Comparison of ENCODE assay signal across 28 cellular contexts in the genomic region with DNA sequence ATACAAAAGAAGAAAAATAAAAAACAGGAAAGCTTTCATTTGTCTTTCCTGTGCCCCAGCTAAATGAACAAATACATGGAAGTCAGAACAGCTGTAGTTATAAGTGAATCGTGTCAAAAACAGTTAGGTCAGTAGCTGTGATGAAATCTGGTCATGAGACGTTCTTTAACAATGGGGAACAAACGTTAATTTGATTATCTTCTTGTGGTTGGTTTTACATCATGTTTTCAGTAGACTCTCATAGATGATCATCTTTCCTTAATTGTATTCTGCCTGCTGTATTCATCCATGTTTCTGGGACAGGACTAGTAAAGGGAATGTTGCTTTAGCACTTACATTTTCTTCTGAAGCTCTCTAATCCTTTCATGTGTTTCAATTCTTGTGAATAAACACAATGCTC.
DNase-seq lines count a peak whose midpoint lies in the region; FAIRE-seq and TF ChIP-seq lines count a peak whose summit lies in the region.
"Had no signal": no experiment of that assay in that cellular context is flagged by ENCODE, and none has a peak within 500 bp of the region (broad histone marks: within the 10 kb centered on the region; RNA-seq: fewer than 3 reads in every experiment).

No MANE protein-coding gene starts in this region.

- no peak for TF ChIP-seq POLR2A in endothelial cell of umbilical vein (IDR thresholded peaks at IDR 0.05; ENCODE audit: low read depth, low read length)
- TF ChIP-seq POLR2A in esophagus squamous epithelium (IDR thresholded peaks at IDR 0.05) = no peak
- no peak for TF ChIP-seq POLR2A in transverse colon (IDR thresholded peaks at IDR 0.05)

- peak; percentile 56 for FAIRE-seq in endothelial cell of umbilical vein (lab: Jason Lieb, UNC)
- FAIRE-seq: A204.1 had no signal

- H3K27me3 Mint-ChIP-seq in MCF 10A (ENCODE audit: insufficient read depth, unreplicated experiment) = no peaks in the 10 kb centered on the region
- H3K27me3 Mint-ChIP-seq: B cell; natural killer cell treated with Interleukin-12 subunit alpha and Interleukin-12 subunit beta and Interleukin-15 and Interleukin-18, amount 100 ng/mL, for 72 hours; stimulated activated naive CD8-positive, alpha-beta T cell treated with anti-CD3 and anti-CD28 coated beads, Interleukin-15, Interleukin-2, amounts not matched to agents 100 ng/mL and 50 ng/mL, for 24 hours had no signal

- no TSS peak for BruUV-seq in mammary epithelial cell (replicated peaks; lab: Mats Ljungman, UMichigan)
- no TSS peak for BruUV-seq in MCF 10A (replicated peaks; lab: Mats Ljungman, UMichigan)
- BruUV-seq in endothelial cell of umbilical vein (replicated peaks; lab: Mats Ljungman, UMichigan) = no TSS peak

- DNase-seq in mammary epithelial cell (peak; percentile 24), MCF 10A (ENCODE audit: unreplicated experiment) (no peak), SK-N-DZ (ENCODE audit: low spot score) (peak; percentile 30), endothelial cell of umbilical vein (ENCODE audit: low read depth, low spot score) (peak; percentile 36), esophagus squamous epithelium (lab: John Stamatoyannopoulos, UW) (no peak), COR-L47 (lab: John Stamatoyannopoulos, UW) (no peak), midbrain (lab: John Stamatoyannopoulos, UW) (no peak), transverse colon (no peak)
- DNase-seq: activated CD4-positive, alpha-beta T cell treated with anti-CD3 and anti-CD28 coated beads, Interleukin-2, amount 50 U/mL, for 1 hour; activated naive CD4-positive, alpha-beta T cell treated with Interleukin-2 at 50 U/mL for 16 hours; activated T-cell treated with anti-CD3 and anti-CD28 coated beads, Interleukin-2, amount 50 U/mL, for 48 hours; amniotic stem cell; cortex of kidney; DMS79; GF-D8; GOT3; left lung; NCI-H1105 treated with DMSO at 0.1 percent for 48 hours; NCI-H2029; NCI-H2227 treated with DMSO at 0.1 percent for 48 hours; NCI-H748 treated with DMSO at 0.1 percent for 48 hours; SW 1271; T-helper 9 cell had no signal

- H3K9me3 ChIP-seq in mammary epithelial cell (replicated peaks; ENCODE audit: insufficient read depth, low read length) = no peaks in the 10 kb centered on the region
- H3K9me3 ChIP-seq in endothelial cell of umbilical vein (replicated peaks; ENCODE audit: control insufficient read depth, insufficient read depth, low read length) = no peaks in the 10 kb centered on the region
- H3K9me3 ChIP-seq in esophagus squamous epithelium = no peaks in the 10 kb centered on the region
- no peaks in the 10 kb centered on the region for H3K9me3 ChIP-seq in transverse colon
- H3K9me3 ChIP-seq: left lung had no signal

- intact Hi-C loops in mammary epithelial cell (cut with micrococcal nuclease) = no loop called here
- intact Hi-C loops in MCF 10A (cut with micrococcal nuclease) = no loop called here
- intact Hi-C loops in endothelial cell of umbilical vein (cut with micrococcal nuclease) = no loop called here
- intact Hi-C loops in esophagus squamous epithelium (cut with DNase I) = no loop called here
- intact Hi-C loops in transverse colon (cut with DNase I; ENCODE audit: low total_unique reads) = no loop called here

- H4K20me1 ChIP-seq in mammary epithelial cell (ENCODE audit: insufficient read depth, low read length) (no peaks in the 10 kb centered on the region), endothelial cell of umbilical vein (replicated peaks; ENCODE audit: control insufficient read depth, extremely low read depth, insufficient read depth, low read length) (no peaks in the 10 kb centered on the region)

- H3K4me3 ChIP-seq in mammary epithelial cell (replicated peaks in 1 of 3; ENCODE audit: insufficient read depth in 1 of 3, low read depth in 2 of 3, low read length in 3 of 3) (no peak overlapping the region), endothelial cell of umbilical vein (replicated peaks in 1 of 3; ENCODE audit: insufficient read depth in 1 of 3, low read depth in 1 of 3, low read length in 3 of 3) (no peak overlapping the region), esophagus squamous epithelium (no peak overlapping the region), transverse colon (no peak overlapping the region)
- H3K4me3 ChIP-seq: left lung had no signal

- in situ Hi-C loops in mammary epithelial cell (cut with MboI; ENCODE audit: low sequenced_read_pairs in 2 of 2) (no loop called here), transverse colon (cut with MboI; ENCODE audit: low pct_ligation_motif_present in 1 of 4, low pct_unique_long_range_greater_than_20kb in 1 of 4, low sequenced_read_pairs in 3 of 4) (no loop called here)

- WGBS in mammary epithelial cell (ENCODE audit: low coverage, missing lambda C conversion rate) = 58% methylated on average over 3 of the region's 3 CpGs
- 31 to 48% methylated on average over 3 of the region's 3 CpGs for WGBS in esophagus squamous epithelium, 2 donors
- WGBS in transverse colon (ENCODE audit: low coverage in 1 of 2), 2 donors = 56 to 63% methylated on average over 3 of the region's 3 CpGs

- CTCF ChIA-PET in mammary epithelial cell (lab: Charles Lee; ENCODE audit: low non-redundant PET) = no interaction called here
- CTCF ChIA-PET in MCF 10A (lab: Yijun Ruan, JAX) = no interaction called here
- CTCF ChIA-PET in endothelial cell of umbilical vein (lab: Charles Lee) = no interaction called here

- H3K27me3 ChIP-seq in mammary epithelial cell (ENCODE audit: insufficient read depth, low read length) = no peaks in the 10 kb centered on the region
- H3K27me3 ChIP-seq in endothelial cell of umbilical vein (ENCODE audit: control insufficient read depth in 2 of 2, insufficient read depth in 2 of 2, low read length in 2 of 2) = no peaks in the 10 kb centered on the region
- H3K27me3 ChIP-seq in esophagus squamous epithelium = no peaks in the 10 kb centered on the region
- H3K27me3 ChIP-seq in transverse colon = no peaks in the 10 kb centered on the region
- H3K27me3 ChIP-seq: left lung had no signal

- H2AFZ ChIP-seq in mammary epithelial cell (ENCODE audit: low read depth, low read length) = no peak overlapping the region
- no peak overlapping the region for H2AFZ ChIP-seq in endothelial cell of umbilical vein (ENCODE audit: low read depth, low read length)

- dilution Hi-C loops in mammary epithelial cell (cut with HindIII; ENCODE audit: low sequenced_read_pairs) (loop anchor here (10.0 kb wide), 1 partner anchor 69 kb away; no protein-coding TSS in a partner anchor), endothelial cell of umbilical vein (cut with MboI; ENCODE audit: extremely low pct_ligation_motif_present, low sequenced_read_pairs) (no loop called here)

- no peaks in the 10 kb centered on the region for H3K9me1 ChIP-seq in endothelial cell of umbilical vein (replicated peaks; ENCODE audit: control insufficient read depth, extremely low read depth, insufficient read depth, low read length)

- no peak overlapping the region for H3K27ac Mint-ChIP-seq in MCF 10A (ENCODE audit: low read depth, unreplicated experiment)
- H3K27ac Mint-ChIP-seq: B cell; natural killer cell treated with Interleukin-12 subunit alpha and Interleukin-12 subunit beta and Interleukin-15 and Interleukin-18, amount 100 ng/mL, for 72 hours; stimulated activated naive CD8-positive, alpha-beta T cell treated with anti-CD3 and anti-CD28 coated beads, Interleukin-15, Interleukin-2, amounts not matched to agents 100 ng/mL and 50 ng/mL, for 24 hours; WTC11 had no signal

- H3K9me3 Mint-ChIP-seq in MCF 10A (ENCODE audit: unreplicated experiment) = no peaks in the 10 kb centered on the region
- H3K9me3 Mint-ChIP-seq: stimulated activated naive CD8-positive, alpha-beta T cell treated with anti-CD3 and anti-CD28 coated beads, Interleukin-15, Interleukin-2, amounts not matched to agents 100 ng/mL and 50 ng/mL, for 24 hours; WTC11 had no signal

- H3K36me3 ChIP-seq in mammary epithelial cell (ENCODE audit: insufficient read depth, low read length) (no peaks in the 10 kb centered on the region), endothelial cell of umbilical vein (ENCODE audit: control insufficient read depth in 2 of 2, extremely low read depth in 1 of 2, insufficient read depth in 2 of 2, low read length in 2 of 2) (no peaks in the 10 kb centered on the region), esophagus squamous epithelium (no peaks in the 10 kb centered on the region), transverse colon (no peaks in the 10 kb centered on the region)
- H3K36me3 ChIP-seq: left lung had no signal

- no peak overlapping the region for H3K27ac ChIP-seq in mammary epithelial cell (ENCODE audit: insufficient read depth, low read depth, low read length)
- H3K27ac ChIP-seq in endothelial cell of umbilical vein (ENCODE audit: insufficient read depth, low read depth, low read length) = no peak overlapping the region
- no peak overlapping the region for H3K27ac ChIP-seq in esophagus squamous epithelium
- no peak overlapping the region for H3K27ac ChIP-seq in transverse colon
- H3K27ac ChIP-seq: left lung had no signal

- H3K4me1 ChIP-seq in mammary epithelial cell (ENCODE audit: insufficient read depth, low read length) (no peaks in the 10 kb centered on the region), endothelial cell of umbilical vein (ENCODE audit: control insufficient read depth, extremely low read depth, insufficient read depth, low read length) (no peaks in the 10 kb centered on the region), esophagus squamous epithelium (no peaks in the 10 kb centered on the region), transverse colon (no peaks in the 10 kb centered on the region)
- H3K4me1 ChIP-seq: left lung had no signal

- TF ChIP-seq CTCF in mammary epithelial cell (conservative IDR thresholded peaks at IDR 0.05 in 1 of 2, IDR thresholded peaks at IDR 0.05 in 1 of 2; ENCODE audit: extremely low read depth in 1 of 2, insufficient read depth in 1 of 2, low read depth in 1 of 2, low read length in 2 of 2) (no peak), MCF 10A (IDR thresholded peaks at IDR 0.05; ENCODE audit: unreplicated experiment) (no peak), endothelial cell of umbilical vein (IDR thresholded peaks at IDR 0.05; ENCODE audit: extremely low read depth in 1 of 2, insufficient read depth in 1 of 2, low read depth in 1 of 2, low read length in 2 of 2) (no peak), esophagus squamous epithelium (IDR thresholded peaks at IDR 0.05) (no peak), transverse colon (IDR thresholded peaks at IDR 0.05) (no peak)

- no peak overlapping the region for H3K9ac ChIP-seq in mammary epithelial cell (ENCODE audit: insufficient read depth, low read length)
- H3K9ac ChIP-seq in endothelial cell of umbilical vein (replicated peaks; ENCODE audit: extremely low read depth, insufficient read depth, low read length) = no peak overlapping the region

- H3K4me1 Mint-ChIP-seq in MCF 10A (ENCODE audit: insufficient read depth, unreplicated experiment) = no peaks in the 10 kb centered on the region
- H3K4me1 Mint-ChIP-seq: B cell had no signal

- H3K36me3 Mint-ChIP-seq in MCF 10A (ENCODE audit: insufficient read depth, unreplicated experiment) = no peaks in the 10 kb centered on the region
- H3K36me3 Mint-ChIP-seq: natural killer cell treated with Interleukin-12 subunit alpha and Interleukin-12 subunit beta and Interleukin-15 and Interleukin-18, amount 100 ng/mL, for 72 hours; WTC11 had no signal

- H3K4me3 Mint-ChIP-seq in MCF 10A (ENCODE audit: unreplicated experiment) = no peak overlapping the region
- H3K4me3 Mint-ChIP-seq: B cell; natural killer cell treated with Interleukin-12 subunit alpha and Interleukin-12 subunit beta and Interleukin-15 and Interleukin-18, amount 100 ng/mL, for 72 hours; stimulated activated naive CD8-positive, alpha-beta T cell treated with anti-CD3 and anti-CD28 coated beads, Interleukin-15, Interleukin-2, amounts not matched to agents 100 ng/mL and 50 ng/mL, for 24 hours; WTC11 had no signal

- POLR2A ChIA-PET in MCF 10A (lab: Yijun Ruan, JAX) = no interaction called here
- POLR2A ChIA-PET in endothelial cell of umbilical vein (lab: Charles Lee) = no interaction called here

- TF ChIP-seq EP300 in transverse colon (IDR thresholded peaks at IDR 0.05; ENCODE audit: low read depth) = no peak

- no peak overlapping the region for H3K4me2 ChIP-seq in mammary epithelial cell (ENCODE audit: insufficient read depth, low read depth, low read length)
- no peak overlapping the region for H3K4me2 ChIP-seq in endothelial cell of umbilical vein (ENCODE audit: insufficient read depth, low read length)

- H3K79me2 ChIP-seq in mammary epithelial cell (ENCODE audit: insufficient read depth, low read length) = no peaks in the 10 kb centered on the region
- H3K79me2 ChIP-seq in endothelial cell of umbilical vein (ENCODE audit: control insufficient read depth, insufficient read depth, low read length) = no peaks in the 10 kb centered on the region

Comparison
In these comparisons a context has a peak if more than half of its experiments do, and no peak if none do; other contexts are left out.
1. DNase-seq: peak in mammary epithelial cell (single experiment), SK-N-DZ (single experiment) and endothelial cell of umbilical vein (single experiment); none in MCF 10A (single experiment), esophagus squamous epithelium (single experiment), COR-L47 (single experiment), midbrain (single experiment) and transverse colon (single experiment).